ENCODE assay signal across 8 cellular contexts in the genomic region with DNA sequence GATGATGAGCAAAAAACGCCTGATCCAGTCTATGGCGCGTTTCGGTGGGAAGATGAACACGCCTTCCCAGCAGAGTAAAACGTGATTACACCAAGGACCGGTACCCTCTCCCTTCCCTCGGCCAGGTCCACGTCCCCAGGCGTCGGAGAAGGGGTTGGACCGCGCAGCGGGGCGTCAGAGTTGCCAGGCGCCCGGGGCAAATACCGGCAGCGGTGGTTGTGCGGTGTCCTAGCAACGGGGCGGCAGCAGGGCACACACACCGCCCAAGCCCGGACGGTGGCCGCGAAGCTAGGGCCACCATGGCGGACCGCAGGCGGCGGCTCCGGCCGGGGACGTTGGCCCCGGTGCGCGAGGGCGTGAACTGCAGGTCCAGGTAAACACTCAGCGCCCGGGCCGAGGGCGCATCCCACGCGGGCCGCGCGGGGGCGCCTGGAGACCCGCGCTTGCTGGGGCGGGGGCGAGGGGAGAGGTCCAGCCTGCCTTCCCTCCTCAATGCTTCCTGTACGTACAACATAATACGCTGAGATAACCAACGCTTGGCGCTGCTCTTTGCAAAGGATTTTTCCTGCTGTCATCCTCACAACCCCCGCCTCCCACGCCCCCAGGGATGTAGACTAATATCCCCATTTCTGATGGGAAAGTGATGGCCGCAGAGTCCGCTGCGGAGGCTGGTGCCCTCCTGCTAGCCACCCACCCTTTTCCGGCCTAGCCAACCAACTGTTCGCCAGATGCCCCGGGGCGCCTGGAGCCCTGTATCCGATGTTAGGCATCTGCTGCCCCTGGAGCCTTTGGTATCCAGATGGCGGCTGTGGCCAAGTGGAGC. TPM values are rescaled to one million over a fixed set of nuclear protein-coding genes. Genes with fewer than 3 reads are reported as not detected.
A peak's percentile ranks its signal among the peaks of the same experiment; 100 is the strongest.
DNase-seq lines count a peak whose midpoint lies in the region; ATAC-seq and TF ChIP-seq lines count a peak whose summit lies in the region.

A gene with protein sequence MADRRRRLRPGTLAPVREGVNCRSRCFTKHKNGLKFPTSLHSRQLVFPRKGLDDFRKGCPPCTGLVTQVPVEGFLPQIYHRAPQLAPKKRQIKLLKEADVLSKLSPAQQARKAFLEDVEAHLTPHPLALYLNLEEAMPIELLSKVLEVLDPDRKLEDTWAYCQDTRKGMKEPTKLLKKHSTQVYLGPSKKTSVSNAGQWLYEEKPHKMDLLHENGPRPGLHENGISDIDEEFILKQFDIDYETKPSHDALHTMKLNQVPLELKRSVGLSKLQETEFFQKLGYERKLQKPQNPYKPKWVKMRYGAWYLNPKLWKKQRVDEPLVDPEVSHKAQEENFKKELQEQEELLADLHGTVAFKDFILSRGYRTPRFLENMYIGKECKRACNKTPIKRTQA (plus strand): TSS at position 274 of the 823 bp plus-strand sequence. CDS start 26 bp downstream, at position 300.

- in situ Hi-C loops in G401 (cut with HindIII; ENCODE audit: low sequenced_read_pairs) (no loop called here), astrocyte of the spinal cord (cut with HindIII; ENCODE audit: low sequenced_read_pairs) (no loop called here)

- peaks cover 8% of the 10 kb centered on the region for H3K4me1 Mint-ChIP-seq in progenitor cell of endocrine pancreas (ENCODE audit: low read depth)

- H3K9me2 ChIP-seq in SK-N-SH = no peaks in the 10 kb centered on the region

- H2AFZ ChIP-seq in SK-N-SH (ENCODE audit: low read depth) = peak within 1 kb of the TSS; percentile 92

- H3K4me2 ChIP-seq in SK-N-SH = peak within 1 kb of the TSS; percentile 88

- no peaks in the 10 kb centered on the region for H3K79me2 ChIP-seq in SK-N-SH (ENCODE audit: insufficient read depth)

- no peak for ATAC-seq in HG03457 (IDR thresholded peaks at IDR 0.05; ENCODE audit: unreplicated experiment)

- peaks cover 0 to 9% of the 10 kb centered on the region in 2 experiments; a peak in 1 of 4 replicates for H3K4me1 ChIP-seq in SK-N-SH (ENCODE audit: control insufficient read depth in 1 of 2, insufficient read depth in 2 of 2, low read depth in 1 of 2, low read length in 1 of 2)

- H3K27me3 ChIP-seq in SK-N-SH (ENCODE audit: insufficient read depth) = peaks cover 9% of the 10 kb centered on the region; the same call in 1 of the 2 replicates

- peak; percentile 60 for DNase-seq in G401 (ENCODE audit: low spot score)
- DNase-seq in LNCaP clone FGC (ENCODE audit: low read depth) = peak; percentile 58
- DNase-seq in SK-N-SH = peak; percentile 90
- DNase-seq in astrocyte of the spinal cord (ENCODE audit: low read depth, low spot score) = peak; percentile 46
- DNase-seq in hypothalamus (lab: John Stamatoyannopoulos, UW) = peak in 49 of 51 donors; percentile 8 to 80 (median 52)
- DNase-seq in progenitor cell of endocrine pancreas (ENCODE audit: low spot score, unreplicated experiment) = peak; percentile 76
- no peak for DNase-seq in NK-92 treated with Interleukin-12 subunit alpha and Interleukin-12 subunit beta, amount 100 ng/mL, for 24 hours (lab: John Stamatoyannopoulos, UW)

- H3K27ac Mint-ChIP-seq in progenitor cell of endocrine pancreas = peak within 1 kb of the TSS; percentile 45

- H3K9me3 ChIP-seq in SK-N-SH = no peaks in the 10 kb centered on the region

- no peaks in the 10 kb centered on the region for H4K20me1 ChIP-seq in SK-N-SH (ENCODE audit: insufficient read depth)

- peak within 1 kb of the TSS; percentile 57 for H3K4me3 ChIP-seq in LNCaP clone FGC (ENCODE audit: low read depth, low read length)
- H3K4me3 ChIP-seq in SK-N-SH (ENCODE audit: low read depth in 2 of 2, low read length in 1 of 2) = peak within 1 kb of the TSS; percentile 67 to 72
- H3K4me3 ChIP-seq in astrocyte of the spinal cord (ENCODE audit: low read depth, low read length) = peak within 1 kb of the TSS; percentile 38

- no peaks in the 10 kb centered on the region for H3F3A ChIP-seq in SK-N-SH (replicated peaks; ENCODE audit: insufficient read depth)

- H3K9ac ChIP-seq in SK-N-SH = peak within 1 kb of the TSS; percentile 66

- TF ChIP-seq EP300 in SK-N-SH (IDR thresholded peaks at IDR 0.05; ENCODE audit: borderline replicate concordance in 1 of 2, low read depth in 1 of 2, low read length in 1 of 2) = peak in 1 of 2 experiments; percentile 38; a peak in 1 of 4 replicates

- 4% methylated on average over 31 of the region's 67 CpGs for WGBS in SK-N-SH (ENCODE audit: low lambda C conversion rate)

- peak within 1 kb of the TSS; percentile 52 to 81 for H3K27ac ChIP-seq in SK-N-SH (ENCODE audit: low read depth in 2 of 2, low read length in 1 of 2)

- H3K9me3 Mint-ChIP-seq in progenitor cell of endocrine pancreas (ENCODE audit: low read depth) = no peaks in the 10 kb centered on the region

- CTCF ChIA-PET in SK-N-SH (lab: Yijun Ruan, JAX) = interaction anchor here (1.1 to 6.4 kb wide), 9 partner anchors 9 to 126 kb away, joined by 3 to 42 read pairs (median 5); partner anchors contain the start of gene NUP54

- no peaks in the 10 kb centered on the region for H3K27me3 Mint-ChIP-seq in progenitor cell of endocrine pancreas

- no peaks in the 10 kb centered on the region for H3K36me3 Mint-ChIP-seq in progenitor cell of endocrine pancreas (ENCODE audit: insufficient read depth)

- H3K36me3 ChIP-seq in SK-N-SH (replicated peaks in 1 of 2; ENCODE audit: control insufficient read depth in 1 of 2, insufficient read depth in 2 of 2, low read length in 1 of 2) = no peaks in the 10 kb centered on the region

- TF ChIP-seq RAD21 in SK-N-SH (IDR thresholded peaks at IDR 0.05; ENCODE audit: low read length) = peak; percentile 49

- peak; percentile 60 for TF ChIP-seq CTCF in LNCaP clone FGC (IDR thresholded peaks at IDR 0.05; ENCODE audit: control insufficient read depth, extremely low read depth, insufficient read depth)
- peak; percentile 59 for TF ChIP-seq CTCF in SK-N-SH (IDR thresholded peaks at IDR 0.05)
- peak; percentile 41 for TF ChIP-seq CTCF in astrocyte of the spinal cord (IDR thresholded peaks at IDR 0.05; ENCODE audit: low read depth, low read length)
- TF ChIP-seq CTCF in progenitor cell of endocrine pancreas (IDR thresholded peaks at IDR 0.05; ENCODE audit: unreplicated experiment) = peak; percentile 72

- H3K4me3 Mint-ChIP-seq in progenitor cell of endocrine pancreas (ENCODE audit: low read depth) = peak within 1 kb of the TSS; percentile 83

- POLR2A ChIA-PET in SK-N-SH (lab: Yijun Ruan, JAX) = interaction anchor here (1.4 to 1.7 kb wide), 3 partner anchors 38 to 55 kb away, joined by 6 to 9 read pairs (median 8); partner anchors contain the start of gene SCARB2

TF ChIP-seq in SK-N-SH, 30 proteins besides CTCF, POLR2A, EP300 and RAD21 (continues in another document):
- no peak for TF ChIP-seq MEF2A (IDR thresholded peaks at IDR 0.05; ENCODE audit: borderline replicate concordance, low read depth)
- TF ChIP-seq NRF1 (IDR thresholded peaks at IDR 0.05; ENCODE audit: low read depth, low read length) = no peak
- TF ChIP-seq SMC3 (IDR thresholded peaks at IDR 0.05; ENCODE audit: low read depth, low read length) = peak; percentile 43; the same call in 1 of the 2 replicates
- TF ChIP-seq, protein P1, sequence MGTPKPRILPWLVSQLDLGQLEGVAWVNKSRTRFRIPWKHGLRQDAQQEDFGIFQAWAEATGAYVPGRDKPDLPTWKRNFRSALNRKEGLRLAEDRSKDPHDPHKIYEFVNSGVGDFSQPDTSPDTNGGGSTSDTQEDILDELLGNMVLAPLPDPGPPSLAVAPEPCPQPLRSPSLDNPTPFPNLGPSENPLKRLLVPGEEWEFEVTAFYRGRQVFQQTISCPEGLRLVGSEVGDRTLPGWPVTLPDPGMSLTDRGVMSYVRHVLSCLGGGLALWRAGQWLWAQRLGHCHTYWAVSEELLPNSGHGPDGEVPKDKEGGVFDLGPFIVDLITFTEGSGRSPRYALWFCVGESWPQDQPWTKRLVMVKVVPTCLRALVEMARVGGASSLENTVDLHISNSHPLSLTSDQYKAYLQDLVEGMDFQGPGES (IDR thresholded peaks at IDR 0.05; ENCODE audit: low read depth, low read length) = no peak
- no peak for TF ChIP-seq FOXM1 (IDR thresholded peaks at IDR 0.05; ENCODE audit: low read depth)
- no peak for TF ChIP-seq TEAD4 (IDR thresholded peaks at IDR 0.05; ENCODE audit: borderline replicate concordance, insufficient read depth)
- no peak for TF ChIP-seq JUND (IDR thresholded peaks at IDR 0.05)
- no peak for TF ChIP-seq USF2 (IDR thresholded peaks at IDR 0.05; ENCODE audit: borderline replicate concordance, low read depth, low read length)
- no peak for TF ChIP-seq RXRA (IDR thresholded peaks at IDR 0.05; ENCODE audit: borderline replicate concordance, low read depth)
- TF ChIP-seq POLR2AphosphoS5 (IDR thresholded peaks at IDR 0.05; ENCODE audit: low read depth, low read length) = no peak
- TF ChIP-seq, protein P2, sequence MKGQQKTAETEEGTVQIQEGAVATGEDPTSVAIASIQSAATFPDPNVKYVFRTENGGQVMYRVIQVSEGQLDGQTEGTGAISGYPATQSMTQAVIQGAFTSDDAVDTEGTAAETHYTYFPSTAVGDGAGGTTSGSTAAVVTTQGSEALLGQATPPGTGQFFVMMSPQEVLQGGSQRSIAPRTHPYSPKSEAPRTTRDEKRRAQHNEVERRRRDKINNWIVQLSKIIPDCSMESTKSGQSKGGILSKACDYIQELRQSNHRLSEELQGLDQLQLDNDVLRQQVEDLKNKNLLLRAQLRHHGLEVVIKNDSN (IDR thresholded peaks at IDR 0.05; ENCODE audit: borderline replicate concordance, low read depth) = no peak
- TF ChIP-seq RFX5 (IDR thresholded peaks at IDR 0.05; ENCODE audit: low read length) = peak; percentile 96
- peak; percentile 78 for TF ChIP-seq YY1 (IDR thresholded peaks at IDR 0.05; ENCODE audit: low read depth)
- no peak for TF ChIP-seq GABPA (IDR thresholded peaks at IDR 0.05; ENCODE audit: low read depth)
- no peak for TF ChIP-seq TCF12 (IDR thresholded peaks at IDR 0.05)

RNA-seq across cellular contexts. Expression of the gene that starts here (rescaled TPM):
- 0.37 and 2.8 TPM in 2 replicates for total RNA-seq in G401 (2014; rRNA removed; shearing (Covaris generic))
- polyA plus RNA-seq in SK-N-SH (2012; rRNA removed) = 1.8 and 2.5 TPM in 2 replicates
- 1.9 and 2.7 TPM in 2 replicates for polyA plus RNA-seq in SK-N-SH (2012; cell fraction: cytosol; rRNA removed)
- 2.3 and 5.4 TPM in 2 replicates for polyA plus RNA-seq in SK-N-SH (2012; cell fraction: nucleus; rRNA removed)
- 3.4 and 4.0 TPM in 2 replicates for total RNA-seq in progenitor cell of endocrine pancreas
